ENCODE assay signal across 13 cellular contexts in the genomic region with DNA sequence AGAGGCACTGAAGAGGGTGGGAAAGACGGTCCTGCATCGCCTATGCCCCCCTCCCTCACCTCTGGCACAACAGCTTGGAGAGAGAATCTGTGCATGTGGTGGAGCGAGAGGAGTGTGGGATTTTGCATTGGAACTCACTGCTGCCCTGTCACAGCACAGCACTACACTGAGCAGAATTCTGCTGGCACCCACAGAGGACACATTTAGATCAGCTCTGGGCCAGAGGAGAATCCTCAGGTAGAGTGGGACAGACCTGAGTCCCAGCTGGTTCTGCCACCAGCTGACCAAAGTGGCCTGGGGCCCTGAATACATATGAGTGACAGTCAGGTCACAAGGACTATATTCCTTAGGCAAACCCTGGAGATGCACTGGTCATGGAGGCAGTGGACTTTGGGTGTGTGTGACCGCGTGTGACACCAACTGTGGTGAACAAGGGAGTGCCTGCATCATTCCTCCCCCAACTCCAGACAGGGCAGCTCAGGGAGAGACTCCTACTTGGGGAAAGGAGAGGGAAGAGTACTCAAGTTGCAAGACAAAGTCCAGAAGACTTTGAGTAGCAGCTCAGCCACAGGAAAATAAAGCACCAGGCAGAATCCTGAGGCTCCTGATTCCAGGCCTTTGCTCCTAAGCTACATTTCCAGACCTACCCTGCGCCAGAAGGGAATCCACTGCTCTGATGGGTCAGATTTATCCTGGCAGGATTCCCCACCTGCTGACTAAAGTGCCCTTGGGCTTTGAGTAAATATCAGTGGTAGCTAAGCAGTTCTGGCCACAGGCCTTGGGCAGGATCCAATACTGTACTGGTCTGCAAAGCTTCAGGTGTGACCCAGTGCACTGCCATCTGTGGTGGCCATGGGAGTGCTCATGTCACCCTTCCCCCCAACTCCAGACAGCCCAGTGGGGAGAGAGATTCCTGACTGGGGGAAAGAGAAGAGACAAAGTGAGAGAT. TPM values are rescaled to one million over a fixed set of nuclear protein-coding genes. Genes with fewer than 3 reads are reported as not detected.
DNase-seq lines count a peak whose midpoint lies in the region; ATAC-seq and TF ChIP-seq lines count a peak whose summit lies in the region.
"Had no signal": no experiment of that assay in that cellular context is flagged by ENCODE, and none has a peak within 500 bp of the region (broad histone marks: within the 10 kb centered on the region; RNA-seq: fewer than 3 reads in every experiment).

No MANE protein-coding gene starts in this region.

- ATAC-seq in GM18505 (IDR thresholded peaks at IDR 0.05; ENCODE audit: unreplicated experiment) (no peak), HG02759 (IDR thresholded peaks at IDR 0.05; ENCODE audit: unreplicated experiment) (no peak)
- ATAC-seq: activated naive CD4-positive, alpha-beta T cell treated with anti-CD3 and anti-CD28 coated beads, Interleukin-2, amount 50 U/mL, for 72 hours; stimulated activated naive B cell treated with anti-CD40 and anti-IgM and Interleukin-4, amounts not matched to agents 10 μg/mL and 1 μg/mL and 100 μg/mL, for 72 hours had no signal

- DNase-seq in NCI-H69 (lab: John Stamatoyannopoulos, UW) (peak; percentile 57), fibroblast of the aortic adventitia (ENCODE audit: low read depth) (peak; percentile 61), H7 (no peak)
- DNase-seq: activated CD4-positive, alpha-beta T cell treated with anti-CD3 and anti-CD28 coated beads, Interleukin-2, amount 50 U/mL, for 1 hour; H9; NCI-H1436; SHP77; stimulated activated naive B cell treated with anti-CD40 and anti-IgM and Interleukin-4, amounts not matched to agents 10 μg/mL and 1 μg/mL and 100 μg/mL, for 72 hours had no signal

- H3K27me3 ChIP-seq in skeletal muscle tissue (ENCODE audit: control insufficient read depth in 3 of 3, insufficient read depth in 3 of 3, low read length in 3 of 3) (no peaks in the 10 kb centered on the region), H7 (ENCODE audit: control insufficient read depth, insufficient read depth, low read length) (no peaks in the 10 kb centered on the region)

- peak overlapping the region; percentile 37 for H3K27ac ChIP-seq in skeletal muscle tissue (ENCODE audit: low read depth, low read length)

- H3K9me3 ChIP-seq in skeletal muscle tissue (ENCODE audit: control insufficient read depth in 3 of 3, low read length in 3 of 3) = no peaks in the 10 kb centered on the region

- H3K4me3 ChIP-seq in fibroblast of the aortic adventitia (ENCODE audit: low read depth, low read length) = no peak overlapping the region
- H3K4me3 ChIP-seq in skeletal muscle tissue (ENCODE audit: low read length in 3 of 3) = peak overlapping the region in 1 of 3 donors; percentile 13
- H3K4me3 ChIP-seq in H7 (ENCODE audit: insufficient read depth, low read depth, low read length) = no peak overlapping the region

- peak overlapping the region in 1 of 3 donors; percentile 33 for H3K9ac ChIP-seq in skeletal muscle tissue (ENCODE audit: low read depth in 1 of 3, low read length in 3 of 3)

- TF ChIP-seq POLR2A in GM18505 (IDR thresholded peaks at IDR 0.05; ENCODE audit: borderline replicate concordance, extremely low read depth, insufficient read depth, insufficient read length) = no peak

- peaks cover 5 to 19% (median 10%) of the 10 kb centered on the region in 3 donors for H3K4me1 ChIP-seq in skeletal muscle tissue (ENCODE audit: control insufficient read depth in 3 of 3, insufficient read depth in 3 of 3, low read length in 3 of 3)

- H3K36me3 ChIP-seq in skeletal muscle tissue (ENCODE audit: control insufficient read depth in 3 of 3, insufficient read depth in 3 of 3, low read length in 3 of 3) = peaks cover 0 to 5% (median 4%) of the 10 kb centered on the region in 3 donors
- H3K36me3 ChIP-seq in H7 (replicated peaks; ENCODE audit: control insufficient read depth, insufficient read depth, low read length) = no peaks in the 10 kb centered on the region; the same call in none of the 2 replicates

- TF ChIP-seq CTCF in fibroblast of the aortic adventitia (IDR thresholded peaks at IDR 0.05; ENCODE audit: insufficient read depth, low read length) = no peak

RNA-seq across cellular contexts. Expression of gene ACOT1, which starts 10.6 kb away (rescaled TPM):
- 3.9 and 54.0 TPM in 2 replicates for total RNA-seq in fibroblast of the aortic adventitia (ENCODE audit: low replicate concordance)
- total RNA-seq in skeletal muscle tissue = 2.1 TPM
- total RNA-seq in H7 (2014; rRNA removed; shearing (Covaris generic)) = 3.3 and 3.6 TPM in 2 replicates

RNA-seq across cellular contexts. Expression of gene HEATR4, which starts 32.4 kb away (rescaled TPM):
- total RNA-seq in fibroblast of the aortic adventitia (ENCODE audit: low replicate concordance) (0.18 TPM in 1 of 2 replicates, not detected in the other), skeletal muscle tissue (under 0.01 TPM)
- total RNA-seq in H7 (2014; rRNA removed; shearing (Covaris generic)) = 0.07 TPM in 1 of 2 replicates, not detected in the other
- total RNA-seq: activated naive CD4-positive, alpha-beta T cell treated with anti-CD3 and anti-CD28 coated beads, Interleukin-2, amount 50 U/mL, for 72 hours; endothelial cell of umbilical vein had no signal

RNA-seq across cellular contexts. Expression of gene RIOX1, which starts 35.6 kb away (rescaled TPM):
- total RNA-seq in fibroblast of the aortic adventitia (ENCODE audit: low replicate concordance) (17.4 and 17.5 TPM in 2 replicates), skeletal muscle tissue (11.0 TPM)
- total RNA-seq in H7 (2014; rRNA removed; shearing (Covaris generic)) = 19.4 and 23.5 TPM in 2 replicates

RNA-seq across cellular contexts. Expression of gene ACOT2, which starts 42.7 kb away (rescaled TPM):
- 8.9 and 74.0 TPM in 2 replicates for total RNA-seq in fibroblast of the aortic adventitia (ENCODE audit: low replicate concordance)
- 38.6 TPM for total RNA-seq in skeletal muscle tissue
- 5.2 and 7.7 TPM in 2 replicates for total RNA-seq in H7 (2014; rRNA removed; shearing (Covaris generic))
